8 cellular contexts compared by ENCODE assay signal in genomic region chr5:93583799-93584530, GRCh38. TPM values are rescaled to one million over a fixed set of nuclear protein-coding genes. Genes with fewer than 3 reads are reported as not detected.
A peak's percentile ranks its signal among the peaks of the same experiment; 100 is the strongest.
DNase-seq lines count a peak whose midpoint lies in the region; ATAC-seq and TF ChIP-seq lines count a peak whose summit lies in the region.

No MANE protein-coding gene starts in this region.

- H3K4me3 Mint-ChIP-seq in T-helper 1 cell treated with Interleukin-12 subunit alpha and Interleukin-12 subunit beta and Interleukin-4 antibody, amounts not matched to agents 30 μg/mL and 1 μg/mL, for 36 hours = peak overlapping the region; percentile 56

- H3K9ac ChIP-seq in OCI-LY1 (ENCODE audit: low read length) (no peak overlapping the region), stomach smooth muscle (ENCODE audit: low read length in 2 of 2) (peak overlapping the region; percentile 23 to 70)

- H3K27me3 Mint-ChIP-seq in T-helper 1 cell treated with Interleukin-12 subunit alpha and Interleukin-12 subunit beta and Interleukin-4 antibody, amounts not matched to agents 30 μg/mL and 1 μg/mL, for 36 hours (ENCODE audit: low read depth) = peaks cover 49% of the 10 kb centered on the region

- peaks cover 17% of the 10 kb centered on the region for H3K4me1 Mint-ChIP-seq in T-helper 1 cell treated with Interleukin-12 subunit alpha and Interleukin-12 subunit beta and Interleukin-4 antibody, amounts not matched to agents 30 μg/mL and 1 μg/mL, for 36 hours (ENCODE audit: low read depth)

- H3K79me2 ChIP-seq in OCI-LY1 (ENCODE audit: insufficient read depth, low read length) = no peaks in the 10 kb centered on the region

- H3K36me3 ChIP-seq in OCI-LY1 (ENCODE audit: insufficient read depth, low read length) (no peaks in the 10 kb centered on the region; the same call in 1 of the 2 replicates), breast epithelium (no peaks in the 10 kb centered on the region), kidney epithelial cell (ENCODE audit: control insufficient read depth, insufficient read depth, low read length) (no peaks in the 10 kb centered on the region), stomach smooth muscle (ENCODE audit: control insufficient read depth in 2 of 2, insufficient read depth in 2 of 2, low read length in 2 of 2) (peaks cover 0 to 2% of the 10 kb centered on the region in 2 donors)

- no peak for TF ChIP-seq CTCF in OCI-LY1 (IDR thresholded peaks at IDR 0.05; ENCODE audit: low read length)
- TF ChIP-seq CTCF in breast epithelium (IDR thresholded peaks at IDR 0.05) = no peak
- no peak for TF ChIP-seq CTCF in kidney epithelial cell (IDR thresholded peaks at IDR 0.05; ENCODE audit: insufficient read depth, low read length, poor library complexity, severe bottlenecking)

- H3K9me2 ChIP-seq in OCI-LY1 (ENCODE audit: low read depth, low read length) = no peaks in the 10 kb centered on the region

- peak overlapping the region; percentile 55 for H3K4me3 ChIP-seq in OCI-LY1 (ENCODE audit: low read depth, low read length, poor library complexity, severe bottlenecking)
- H3K4me3 ChIP-seq in breast epithelium = peak overlapping the region; percentile 57 to 75 (median 63)
- peak overlapping the region; percentile 77 for H3K4me3 ChIP-seq in kidney epithelial cell (ENCODE audit: low read depth, low read length)
- peak overlapping the region; percentile 94 to 99 for H3K4me3 ChIP-seq in stomach smooth muscle (ENCODE audit: low read length in 2 of 2)

- peak overlapping the region; percentile 77 for H3K4me2 ChIP-seq in OCI-LY1 (ENCODE audit: low read length)

- H3K27me3 ChIP-seq in OCI-LY1 (ENCODE audit: insufficient read depth, low read length) (no peaks in the 10 kb centered on the region), breast epithelium (peaks cover 8 to 63% of the 10 kb centered on the region in 2 donors), kidney epithelial cell (ENCODE audit: control insufficient read depth, insufficient read depth, low read length) (no peaks in the 10 kb centered on the region), stomach smooth muscle (ENCODE audit: control insufficient read depth in 1 of 2, insufficient read depth in 2 of 2, low read length in 2 of 2) (peaks cover 0 to 8% of the 10 kb centered on the region in 2 donors)

- no peak overlapping the region for H3K27ac Mint-ChIP-seq in T-helper 1 cell treated with Interleukin-12 subunit alpha and Interleukin-12 subunit beta and Interleukin-4 antibody, amounts not matched to agents 30 μg/mL and 1 μg/mL, for 36 hours

- H2AFZ ChIP-seq in OCI-LY1 (ENCODE audit: low read length) = no peak overlapping the region

- no peak for TF ChIP-seq POLR2A in breast epithelium (IDR thresholded peaks at IDR 0.05)

- no peak for DNase-seq in T-helper 1 cell
- DNase-seq in breast epithelium (ENCODE audit: low spot score in 2 of 2) = no peak
- DNase-seq in kidney epithelial cell (ENCODE audit: low read depth) = no peak
- DNase-seq in NCI-H446 treated with DMSO at 0.1 percent for 48 hours (lab: John Stamatoyannopoulos, UW) = no peak

- peaks cover 47% of the 10 kb centered on the region for H3K4me1 ChIP-seq in OCI-LY1 (ENCODE audit: insufficient read depth, low read length, severe bottlenecking)
- H3K4me1 ChIP-seq in breast epithelium = peaks cover 0 to 7% of the 10 kb centered on the region in 2 donors
- H3K4me1 ChIP-seq in stomach smooth muscle (ENCODE audit: control insufficient read depth, insufficient read depth, low read length) = peaks cover 23% of the 10 kb centered on the region

- H3K9me3 Mint-ChIP-seq in T-helper 1 cell treated with Interleukin-12 subunit alpha and Interleukin-12 subunit beta and Interleukin-4 antibody, amounts not matched to agents 30 μg/mL and 1 μg/mL, for 36 hours = no peaks in the 10 kb centered on the region

- no peaks in the 10 kb centered on the region for H4K20me1 ChIP-seq in OCI-LY1 (ENCODE audit: insufficient read depth, low read length)

- H3K9me3 ChIP-seq in OCI-LY1 (ENCODE audit: low read length) = no peaks in the 10 kb centered on the region
- H3K9me3 ChIP-seq in breast epithelium = no peaks in the 10 kb centered on the region
- H3K9me3 ChIP-seq in stomach smooth muscle (ENCODE audit: control insufficient read depth in 2 of 2, low read length in 2 of 2) = no peaks in the 10 kb centered on the region

- H3K27ac ChIP-seq in OCI-LY1 (ENCODE audit: low read depth, low read length, poor library complexity, severe bottlenecking) (no peak overlapping the region), breast epithelium (peak overlapping the region; percentile 68 to 90), stomach smooth muscle (ENCODE audit: low read length) (peak overlapping the region; percentile 94)

- H3K36me3 Mint-ChIP-seq in T-helper 1 cell treated with Interleukin-12 subunit alpha and Interleukin-12 subunit beta and Interleukin-4 antibody, amounts not matched to agents 30 μg/mL and 1 μg/mL, for 36 hours (ENCODE audit: low read depth) = peaks cover 6% of the 10 kb centered on the region

- peak; percentile 29 for ATAC-seq in HG02623 (IDR thresholded peaks at IDR 0.05; ENCODE audit: unreplicated experiment)

- intact Hi-C loops in breast epithelium (cut with DNase I; ENCODE audit: low total_unique reads) = no loop called here

- H3F3A ChIP-seq in OCI-LY1 (ENCODE audit: insufficient read depth, low read length) = no peaks in the 10 kb centered on the region

RNA-seq across cellular contexts. Expression of gene NR2F1, which starts 0.9 kb away (rescaled TPM):
- total RNA-seq in breast epithelium (10 to 100 TPM in 2 of 3 donors, 1 to 10 TPM in 1; 4.6 to 63.6 (median 59.1) TPM), kidney epithelial cell (12.8 and 13.2 TPM in 2 replicates)

RNA-seq across cellular contexts. Expression of gene NR2F1-AS1, which starts 2.9 kb away (rescaled TPM):
- 10 to 100 TPM in 2 of 3 donors, 1 to 10 TPM in 1; 7.0 to 17.4 (median 15.2) TPM for total RNA-seq in breast epithelium
- total RNA-seq in kidney epithelial cell = 5.3 and 9.5 TPM in 2 replicates
